11 cellular contexts compared by ENCODE assay signal in genomic region chr3:53286727-53287412, GRCh38. TPM values are rescaled to one million over a fixed set of nuclear protein-coding genes. Genes with fewer than 3 reads are reported as not detected.
DNase-seq lines count a peak whose midpoint lies in the region; ATAC-seq and TF ChIP-seq lines count a peak whose summit lies in the region.
"Had no signal": no experiment of that assay in that cellular context is flagged by ENCODE, and none has a peak within 500 bp of the region (broad histone marks: within the 10 kb centered on the region; RNA-seq: fewer than 3 reads in every experiment).

No MANE protein-coding gene starts in this region.

- intact Hi-C loops in adrenal gland (cut with DNase I): no loop called here

- H3K27me3 Mint-ChIP-seq in stimulated activated memory B cell treated with anti-CD40 and anti-IgM and Interleukin-4, amounts not matched to agents 10 μg/mL and 1 μg/mL and 100 μg/mL, for 72 hours: no peaks in the 10 kb centered on the region
- H3K27me3 Mint-ChIP-seq in progenitor cell of endocrine pancreas: no peaks in the 10 kb centered on the region
- H3K27me3 Mint-ChIP-seq: B cell, memory B cell had no signal

- no peak for DNase-seq in activated naive CD4-positive, alpha-beta T cell treated with anti-CD3 and anti-CD28 coated beads, Interleukin-2, amount 50 U/mL, for 72 hours (ENCODE audit: low spot score in 2 of 2)
- no peak for DNase-seq in activated naive CD4-positive, alpha-beta T cell (lab: John Stamatoyannopoulos, UW)
- DNase-seq in adrenal gland (peak in 6 of 7 donors; percentile 41 to 65 (median 52)), iPS-NIHi7 (ENCODE audit: extremely low spot score) (peak; percentile 74), stromal cell of bone marrow (ENCODE audit: low read depth) (peak; percentile 31), progenitor cell of endocrine pancreas (ENCODE audit: low spot score, unreplicated experiment) (no peak)
- DNase-seq: OCI-M1 had no signal

- no peaks in the 10 kb centered on the region for H3K36me3 Mint-ChIP-seq in activated naive CD4-positive, alpha-beta T cell treated with anti-CD3 and anti-CD28 coated beads, Interleukin-2, amount 50 U/mL, for 72 hours
- H3K36me3 Mint-ChIP-seq in stimulated activated memory B cell treated with anti-CD40 and anti-IgM and Interleukin-4, amounts not matched to agents 10 μg/mL and 1 μg/mL and 100 μg/mL, for 72 hours: peaks cover 42% of the 10 kb centered on the region
- H3K36me3 Mint-ChIP-seq in progenitor cell of endocrine pancreas (ENCODE audit: insufficient read depth): peaks cover 7% of the 10 kb centered on the region

- no peaks in the 10 kb centered on the region for H3K9me3 Mint-ChIP-seq in activated naive CD4-positive, alpha-beta T cell treated with anti-CD3 and anti-CD28 coated beads, Interleukin-2, amount 50 U/mL, for 72 hours
- no peaks in the 10 kb centered on the region for H3K9me3 Mint-ChIP-seq in stimulated activated memory B cell treated with anti-CD40 and anti-IgM and Interleukin-4, amounts not matched to agents 10 μg/mL and 1 μg/mL and 100 μg/mL, for 72 hours
- H3K9me3 Mint-ChIP-seq in progenitor cell of endocrine pancreas (ENCODE audit: low read depth): no peaks in the 10 kb centered on the region
- H3K9me3 Mint-ChIP-seq: memory B cell had no signal

- peak; percentile 80 to 84 for ATAC-seq in activated naive CD4-positive, alpha-beta T cell treated with anti-CD3 and anti-CD28 coated beads, Interleukin-2, amount 50 U/mL, for 72 hours
- ATAC-seq in HG03135 (IDR thresholded peaks at IDR 0.05; ENCODE audit: unreplicated experiment): no peak
- ATAC-seq in stimulated activated memory B cell treated with anti-CD40 and anti-IgM and Interleukin-4, amounts not matched to agents 10 μg/mL and 1 μg/mL and 100 μg/mL, for 72 hours: no peak

- H3K4me1 Mint-ChIP-seq in stimulated activated memory B cell treated with anti-CD40 and anti-IgM and Interleukin-4, amounts not matched to agents 10 μg/mL and 1 μg/mL and 100 μg/mL, for 72 hours: no peaks in the 10 kb centered on the region
- H3K4me1 Mint-ChIP-seq in progenitor cell of endocrine pancreas (ENCODE audit: low read depth): no peaks in the 10 kb centered on the region
- H3K4me1 Mint-ChIP-seq: B cell, memory B cell had no signal

- H3K27me3 ChIP-seq in adrenal gland: no peaks in the 10 kb centered on the region

- peak overlapping the region in 2 of 5 donors; percentile 23 to 69 for H3K27ac ChIP-seq in adrenal gland

- TF ChIP-seq POLR2A in adrenal gland (IDR thresholded peaks at IDR 0.05): no peak

- H3K4me3 Mint-ChIP-seq in stimulated activated memory B cell treated with anti-CD40 and anti-IgM and Interleukin-4, amounts not matched to agents 10 μg/mL and 1 μg/mL and 100 μg/mL, for 72 hours: no peak overlapping the region
- no peak overlapping the region for H3K4me3 Mint-ChIP-seq in progenitor cell of endocrine pancreas (ENCODE audit: low read depth)
- H3K4me3 Mint-ChIP-seq: B cell, memory B cell had no signal

- H3K4me3 ChIP-seq in adrenal gland: no peak overlapping the region

- H3K9me3 ChIP-seq in adrenal gland (replicated peaks in 1 of 3): no peaks in the 10 kb centered on the region

- 35 to 47% (median 42%) methylated on average over 5 of the region's 5 CpGs for WGBS in adrenal gland, 4 donors

- peaks cover 5 to 9% of the 10 kb centered on the region in 2 donors for H3K4me1 ChIP-seq in adrenal gland (replicated peaks in 1 of 2)

- TF ChIP-seq CTCF in adrenal gland (IDR thresholded peaks at IDR 0.05): no peak
- TF ChIP-seq CTCF in progenitor cell of endocrine pancreas (IDR thresholded peaks at IDR 0.05; ENCODE audit: unreplicated experiment): no peak

- peaks cover 0 to 40% of the 10 kb centered on the region in 2 donors for H3K36me3 ChIP-seq in adrenal gland (replicated peaks in 1 of 2)

- H3K27ac Mint-ChIP-seq in activated naive CD4-positive, alpha-beta T cell treated with anti-CD3 and anti-CD28 coated beads, Interleukin-2, amount 50 U/mL, for 72 hours: peak overlapping the region; percentile 80 to 88
- no peak overlapping the region for H3K27ac Mint-ChIP-seq in stimulated activated memory B cell treated with anti-CD40 and anti-IgM and Interleukin-4, amounts not matched to agents 10 μg/mL and 1 μg/mL and 100 μg/mL, for 72 hours
- H3K27ac Mint-ChIP-seq in progenitor cell of endocrine pancreas: no peak overlapping the region
- H3K27ac Mint-ChIP-seq: B cell, memory B cell had no signal

RNA-seq across cellular contexts. Expression of gene TKT, which starts 31.0 kb away (rescaled TPM):
- 100 to 1,000 TPM; 258 to 359 TPM for total RNA-seq in activated naive CD4-positive, alpha-beta T cell treated with anti-CD3 and anti-CD28 coated beads, Interleukin-2, amount 50 U/mL, for 72 hours
- total RNA-seq in adrenal gland (100 to 1,000 TPM; 256 to 516 (median 357) TPM), progenitor cell of endocrine pancreas (250 and 259 TPM in 2 replicates)
- polyA plus RNA-seq in adrenal gland: 100 to 1,000 TPM; 131 to 253 (median 150) TPM

Comparison
In these comparisons a context has a peak if more than half of its experiments do, and no peak if none do; other contexts are left out.
1. ATAC-seq: peak in activated naive CD4-positive, alpha-beta T cell treated with anti-CD3 and anti-CD28 coated beads, Interleukin-2, amount 50 U/mL, for 72 hours (2 of 2); none in HG03135 (single experiment) and stimulated activated memory B cell treated with anti-CD40 and anti-IgM and Interleukin-4, amounts not matched to agents 10 μg/mL and 1 μg/mL and 100 μg/mL, for 72 hours (single experiment).
2. DNase-seq: peak in adrenal gland (6 of 7), iPS-NIHi7 (single experiment) and stromal cell of bone marrow (single experiment); none in activated naive CD4-positive, alpha-beta T cell treated with anti-CD3 and anti-CD28 coated beads, Interleukin-2, amount 50 U/mL, for 72 hours (0 of 2), activated naive CD4-positive, alpha-beta T cell (0 of 4) and progenitor cell of endocrine pancreas (single experiment).
3. H3K27ac Mint-ChIP-seq: peak in activated naive CD4-positive, alpha-beta T cell treated with anti-CD3 and anti-CD28 coated beads, Interleukin-2, amount 50 U/mL, for 72 hours (2 of 2); none in stimulated activated memory B cell treated with anti-CD40 and anti-IgM and Interleukin-4, amounts not matched to agents 10 μg/mL and 1 μg/mL and 100 μg/mL, for 72 hours (single experiment) and progenitor cell of endocrine pancreas (single experiment).